Comparison of ENCODE assay signal across 8 cellular contexts in genomic region chr1:19250629-19251304, GRCh38. TPM values are rescaled to one million over a fixed set of nuclear protein-coding genes. Genes with fewer than 3 reads are reported as not detected.
DNase-seq lines count a peak whose midpoint lies in the region; ATAC-seq and TF ChIP-seq lines count a peak whose summit lies in the region.

No MANE protein-coding gene starts in this region.

- H3K4me3 Mint-ChIP-seq in activated CD8-positive, alpha-beta memory T cell treated with anti-CD3 and anti-CD28 coated beads, Interleukin-2, amount 10 ng/mL, durations not matched to agents 7 days and 5 days = peak overlapping the region; percentile 99
- peak overlapping the region; percentile 96 for H3K4me3 Mint-ChIP-seq in activated T-helper 17 cell treated with anti-CD3 and anti-CD28 coated beads, Interleukin-2, amount 50 U/mL, for 72 hours

- ATAC-seq in activated CD8-positive, alpha-beta memory T cell treated with anti-CD3 and anti-CD28 coated beads, Interleukin-2, amount 10 ng/mL, durations not matched to agents 7 days and 5 days = no peak
- ATAC-seq in activated T-helper 17 cell treated with anti-CD3 and anti-CD28 coated beads, Interleukin-2, amount 50 U/mL, for 72 hours (replicated peaks) = no peak
- ATAC-seq in GM18505 (IDR thresholded peaks at IDR 0.05; ENCODE audit: unreplicated experiment) = no peak

- H3K27ac ChIP-seq in substantia nigra (ENCODE audit: low read depth, low read length, poor library complexity, severe bottlenecking) = peak overlapping the region; percentile 97

- no peaks in the 10 kb centered on the region for H3K9me3 Mint-ChIP-seq in activated CD8-positive, alpha-beta memory T cell treated with anti-CD3 and anti-CD28 coated beads, Interleukin-2, amount 10 ng/mL, durations not matched to agents 7 days and 5 days (ENCODE audit: low read depth)
- H3K9me3 Mint-ChIP-seq in activated T-helper 17 cell treated with anti-CD3 and anti-CD28 coated beads, Interleukin-2, amount 50 U/mL, for 72 hours = no peaks in the 10 kb centered on the region

- H3K4me1 Mint-ChIP-seq in activated CD8-positive, alpha-beta memory T cell treated with anti-CD3 and anti-CD28 coated beads, Interleukin-2, amount 10 ng/mL, durations not matched to agents 7 days and 5 days = peaks cover 45% of the 10 kb centered on the region
- H3K4me1 Mint-ChIP-seq in activated T-helper 17 cell treated with anti-CD3 and anti-CD28 coated beads, Interleukin-2, amount 50 U/mL, for 72 hours = peaks cover 22% of the 10 kb centered on the region

- peaks cover 1% of the 10 kb centered on the region for H3K36me3 Mint-ChIP-seq in activated CD8-positive, alpha-beta memory T cell treated with anti-CD3 and anti-CD28 coated beads, Interleukin-2, amount 10 ng/mL, durations not matched to agents 7 days and 5 days
- peaks cover 72% of the 10 kb centered on the region for H3K36me3 Mint-ChIP-seq in activated T-helper 17 cell treated with anti-CD3 and anti-CD28 coated beads, Interleukin-2, amount 50 U/mL, for 72 hours (ENCODE audit: low read depth)

- H3K27ac Mint-ChIP-seq in activated CD8-positive, alpha-beta memory T cell treated with anti-CD3 and anti-CD28 coated beads, Interleukin-2, amount 10 ng/mL, durations not matched to agents 7 days and 5 days = peak overlapping the region; percentile 92
- H3K27ac Mint-ChIP-seq in activated T-helper 17 cell treated with anti-CD3 and anti-CD28 coated beads, Interleukin-2, amount 50 U/mL, for 72 hours = peak overlapping the region; percentile 97

- H3K4me3 ChIP-seq in iPS-18c (ENCODE audit: insufficient read depth, low read depth, low read length) = peak overlapping the region; percentile 99

- no peaks in the 10 kb centered on the region for H3K27me3 Mint-ChIP-seq in activated CD8-positive, alpha-beta memory T cell treated with anti-CD3 and anti-CD28 coated beads, Interleukin-2, amount 10 ng/mL, durations not matched to agents 7 days and 5 days
- H3K27me3 Mint-ChIP-seq in activated T-helper 17 cell treated with anti-CD3 and anti-CD28 coated beads, Interleukin-2, amount 50 U/mL, for 72 hours = no peaks in the 10 kb centered on the region

- DNase-seq in activated CD8-positive, alpha-beta memory T cell treated with anti-CD3 and anti-CD28 coated beads, Interleukin-2, amount 10 ng/mL, durations not matched to agents 7 days and 5 days = no peak
- DNase-seq in activated CD8-positive, alpha-beta memory T cell treated with anti-CD3 and anti-CD28 coated beads, Interleukin-2, amount 50 U/mL, for 4 hours = no peak
- DNase-seq in substantia nigra (lab: John Stamatoyannopoulos, UW) (no peak), T1000 (lab: John Stamatoyannopoulos, UW) (no peak), dedifferentiated amniotic fluid mesenchymal stem cell (ENCODE audit: extremely low spot score) (no peak)

- H3K9me3 ChIP-seq in iPS-18c (ENCODE audit: control insufficient read depth, insufficient read depth, low read length) = no peaks in the 10 kb centered on the region

- CTCF ChIA-PET in activated CD8-positive, alpha-beta memory T cell treated with anti-CD3 and anti-CD28 coated beads, Interleukin-2, amount 10 ng/mL, durations not matched to agents 7 days and 5 days (lab: Charles Lee) = interaction anchor here (0.9 to 2.0 kb wide), 2 partner anchors 9 to 11 kb away, joined by 3 to 13 read pairs; no protein-coding TSS in a partner anchor

- TF ChIP-seq POLR2A in GM18505 (IDR thresholded peaks at IDR 0.05; ENCODE audit: borderline replicate concordance, extremely low read depth, insufficient read depth, insufficient read length) = no peak

RNA-seq across cellular contexts. Expression of gene EMC1, which starts 0.6 kb away (rescaled TPM):
- total RNA-seq in activated CD8-positive, alpha-beta memory T cell treated with anti-CD3 and anti-CD28 coated beads, Interleukin-2, amount 10 ng/mL, durations not matched to agents 7 days and 5 days = 10 to 100 TPM; 31.5 to 49.0 TPM
- total RNA-seq in activated T-helper 17 cell treated with anti-CD3 and anti-CD28 coated beads, Interleukin-2, amount 50 U/mL, for 72 hours = 10 to 100 TPM; 41.1 to 51.9 TPM

RNA-seq across cellular contexts. Expression of gene MRTO4, which starts 0.8 kb away (rescaled TPM):
- total RNA-seq in activated CD8-positive, alpha-beta memory T cell treated with anti-CD3 and anti-CD28 coated beads, Interleukin-2, amount 10 ng/mL, durations not matched to agents 7 days and 5 days = 10 to 100 TPM; 36.2 to 59.3 TPM
- 100 to 1,000 TPM in 1 of 2 donors, 10 to 100 TPM in 1; 59.3 to 113 TPM for total RNA-seq in activated T-helper 17 cell treated with anti-CD3 and anti-CD28 coated beads, Interleukin-2, amount 50 U/mL, for 72 hours

RNA-seq across cellular contexts. Expression of gene AKR7A3, which starts 37.8 kb away (rescaled TPM):
- under 1 TPM; 0.33 to 0.93 TPM for total RNA-seq in activated CD8-positive, alpha-beta memory T cell treated with anti-CD3 and anti-CD28 coated beads, Interleukin-2, amount 10 ng/mL, durations not matched to agents 7 days and 5 days
- 1 to 10 TPM in 1 of 2 donors, under 1 TPM in 1; 0.71 to 1.6 TPM for total RNA-seq in activated T-helper 17 cell treated with anti-CD3 and anti-CD28 coated beads, Interleukin-2, amount 50 U/mL, for 72 hours

RNA-seq across cellular contexts. Expression of gene UBR4, which starts 40.7 kb away (rescaled TPM):
- total RNA-seq in activated CD8-positive, alpha-beta memory T cell treated with anti-CD3 and anti-CD28 coated beads, Interleukin-2, amount 10 ng/mL, durations not matched to agents 7 days and 5 days = 100 to 1,000 TPM; 140 to 144 TPM
- total RNA-seq in activated T-helper 17 cell treated with anti-CD3 and anti-CD28 coated beads, Interleukin-2, amount 50 U/mL, for 72 hours = 100 to 1,000 TPM; 145 to 195 TPM
